In the genomic region with DNA sequence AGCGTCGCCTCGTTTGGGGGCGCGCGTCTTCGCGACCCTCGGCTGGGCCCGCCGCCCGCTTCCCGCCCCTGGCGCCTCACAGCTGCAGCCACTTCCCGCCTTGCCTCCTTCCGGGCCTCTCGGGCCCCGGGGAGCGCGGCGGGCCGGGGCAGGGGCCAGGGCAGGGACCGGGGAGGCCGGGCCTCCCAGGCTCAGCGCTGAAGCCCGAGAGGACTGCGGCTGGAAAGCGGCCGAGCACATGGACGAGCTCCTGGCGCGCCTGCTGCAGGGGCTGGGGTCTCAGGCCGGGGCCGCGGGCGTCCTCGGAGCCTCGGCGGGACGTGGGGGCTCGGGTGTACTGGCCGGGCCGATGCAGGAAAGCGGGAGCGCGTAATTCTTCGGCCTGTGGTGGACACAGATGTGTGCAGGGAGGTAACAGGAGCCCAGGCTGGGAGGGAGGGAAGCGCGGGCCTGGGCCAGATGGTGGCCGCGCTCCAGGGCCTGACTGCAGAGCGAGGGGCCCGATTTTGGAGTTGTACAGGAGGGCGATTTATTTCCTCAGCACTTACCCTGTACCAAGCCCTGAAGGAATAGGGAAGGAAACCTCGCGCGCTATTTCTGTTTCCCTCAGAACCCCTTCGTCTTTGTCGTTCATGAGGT, we compare ENCODE assay signal across 8 cellular contexts. TPM values are rescaled to one million over a fixed set of nuclear protein-coding genes. Genes with fewer than 3 reads are reported as not detected.
DNase-seq lines count a peak whose midpoint lies in the region; ATAC-seq and TF ChIP-seq lines count a peak whose summit lies in the region.
"Not testable (repeated sequence)": the region's sequence is repeated elsewhere in the genome, so short reads cannot be mapped to it uniquely, and the experiment has no call there.

No MANE protein-coding gene starts in this region.

- not testable (repeated sequence) for H3K4me3 Mint-ChIP-seq in activated T-cell treated with anti-CD3 and anti-CD28 coated beads, Interleukin-2, amount 50 U/mL, for 4 hours; naive B cell

- H3K9me3 ChIP-seq in testis: not testable (repeated sequence)

- H3K27ac ChIP-seq in HL-60 (replicated peaks): not testable (repeated sequence)
- H3K27ac ChIP-seq in testis: peak overlapping the region in 1 of 2 donors; percentile 73

- H3K27me3 Mint-ChIP-seq in activated T-cell treated with anti-CD3 and anti-CD28 coated beads, Interleukin-2, amount 50 U/mL, for 4 hours (ENCODE audit: low read depth); naive B cell: not testable (repeated sequence)

- H3K36me3 ChIP-seq in testis (ENCODE audit: low read depth, missing control alignments): not testable (repeated sequence)

- not testable (repeated sequence) for H3K27ac Mint-ChIP-seq in naive B cell

- H3K4me1 Mint-ChIP-seq in activated T-cell treated with anti-CD3 and anti-CD28 coated beads, Interleukin-2, amount 50 U/mL, for 4 hours (ENCODE audit: low read depth): not testable (repeated sequence)
- H3K4me1 Mint-ChIP-seq in naive B cell: peaks cover 6 to 21% (median 8%) of the 10 kb centered on the region in 3 donors

- H3K4me1 ChIP-seq in testis: not testable (repeated sequence)

- TF ChIP-seq CTCF in HL-60 (IDR thresholded peaks at IDR 0.05; ENCODE audit: insufficient read depth, low read length); fibroblast of the aortic adventitia (IDR thresholded peaks at IDR 0.05; ENCODE audit: insufficient read depth, low read length); testis (IDR thresholded peaks at IDR 0.05): not testable (repeated sequence)

- intact Hi-C loops in testis (cut with DNase I; ENCODE audit: low total_unique reads): not testable (repeated sequence)

- DNase-seq in HL-60 (ENCODE audit: low read depth in 1 of 2, low spot score in 1 of 2); activated T-cell treated with anti-CD3 and anti-CD28 coated beads, Interleukin-2, amount 50 U/mL, for 4 hours; fibroblast of the aortic adventitia (ENCODE audit: low read depth); naive B cell; testis: not testable (repeated sequence)

- not testable (repeated sequence) for H3K9me3 Mint-ChIP-seq in activated T-cell treated with anti-CD3 and anti-CD28 coated beads, Interleukin-2, amount 50 U/mL, for 4 hours; naive B cell

- H3K36me3 Mint-ChIP-seq in activated T-cell treated with anti-CD3 and anti-CD28 coated beads, Interleukin-2, amount 50 U/mL, for 4 hours (ENCODE audit: insufficient read depth); naive B cell: not testable (repeated sequence)

- ATAC-seq in GM18498 (IDR thresholded peaks at IDR 0.05; ENCODE audit: unreplicated experiment): peak; percentile 42
- ATAC-seq in GM21381 (IDR thresholded peaks at IDR 0.05; ENCODE audit: unreplicated experiment): peak; percentile 39
- ATAC-seq in HG02885 (IDR thresholded peaks at IDR 0.05; ENCODE audit: poor library complexity, unreplicated experiment): peak; percentile 37
- ATAC-seq in activated T-cell treated with anti-CD3 and anti-CD28 coated beads, Interleukin-2, amount 50 U/mL, for 4 hours: peak; percentile 60 to 61
- peak; percentile 5 to 10 for ATAC-seq in naive B cell (ENCODE audit: low read depth in 2 of 2)

- WGBS in testis, 2 donors: no CpG with 5 or more reads among the region's 59 CpGs

- H3K4me3 ChIP-seq in HL-60 (replicated peaks; ENCODE audit: insufficient read depth, low read length) (peak overlapping the region; percentile 35), fibroblast of the aortic adventitia (ENCODE audit: low read depth, low read length) (peak overlapping the region; percentile 61), testis (peak overlapping the region; percentile 56 to 66)

- H3K27me3 ChIP-seq in HL-60 (ENCODE audit: insufficient read depth, poor library complexity, severe bottlenecking); testis: not testable (repeated sequence)

- TF ChIP-seq POLR2A in testis (IDR thresholded peaks at IDR 0.05): not testable (repeated sequence)

RNA-seq across cellular contexts. Expression of a gene that starts 0.5 kb away (rescaled TPM):
- 10 to 100 TPM; 16.3 to 18.3 (median 16.6) TPM for total RNA-seq in activated T-cell treated with anti-CD3 and anti-CD28 coated beads, Interleukin-2, amount 50 U/mL, for 4 hours
- total RNA-seq in fibroblast of the aortic adventitia (ENCODE audit: low replicate concordance) (1.8 and 6.1 TPM in 2 replicates), testis (100 to 1,000 TPM; 106 to 119 TPM)
- polyA plus RNA-seq in naive B cell (ENCODE audit: low read depth in 6 of 6) (10 to 100 TPM in 5 of 6 donors, under 1 TPM in 1; 0.43 to 28.1 (median 13.6) TPM), testis (ENCODE audit: insufficient read depth, low read depth, low replicate concordance) (97.9 TPM)

Comparison
In these comparisons a context has a peak if more than half of its experiments do, and no peak if none do; other contexts are left out.
1. ATAC-seq: peak in every context shown above with its lines; median percentile 60 in activated T-cell treated with anti-CD3 and anti-CD28 coated beads, Interleukin-2, amount 50 U/mL, for 4 hours; 42 in GM18498; 39 in GM21381; 37 in HG02885; 8 in naive B cell.
2. RNA of a gene that starts 0.5 kb away (total RNA-seq): 106 to 119 TPM in testis; 16.3 to 18.3 TPM in activated T-cell treated with anti-CD3 and anti-CD28 coated beads, Interleukin-2, amount 50 U/mL, for 4 hours and 1.8 to 6.1 TPM in fibroblast of the aortic adventitia; every median in the first group is over 4 times any median in the second.
3. Peak in every context shown above with its lines, with median percentiles within 50 percentile points of each other: H3K4me3 ChIP-seq.